Comparison of ENCODE assay signal across 8 cellular contexts in the genomic region with DNA sequence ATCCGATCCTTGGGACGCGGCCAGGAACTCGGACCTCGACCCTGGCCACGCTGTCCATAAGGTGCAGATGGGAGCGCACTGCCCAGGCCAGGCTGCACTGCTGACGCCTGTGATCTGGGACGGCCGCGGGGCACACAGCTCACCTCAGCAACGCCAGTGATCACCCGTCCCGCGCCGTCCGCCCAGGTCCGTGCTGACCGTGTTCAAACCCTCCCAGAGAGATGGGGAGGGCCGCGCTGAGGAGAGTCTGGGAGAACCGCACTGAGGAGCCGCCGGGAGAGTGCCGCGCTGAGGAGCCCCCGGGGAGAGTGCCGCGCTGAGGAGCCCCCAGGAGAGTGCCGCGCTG. TPM values are rescaled to one million over a fixed set of nuclear protein-coding genes. Genes with fewer than 3 reads are reported as not detected.
A peak's percentile ranks its signal among the peaks of the same experiment; 100 is the strongest.
DNase-seq lines count a peak whose midpoint lies in the region; ATAC-seq and TF ChIP-seq lines count a peak whose summit lies in the region.

No MANE protein-coding gene starts in this region.

- H3K36me3 ChIP-seq in aorta (ENCODE audit: control insufficient read depth in 1 of 2, insufficient read depth in 2 of 2, low read length in 1 of 2) = no peaks in the 10 kb centered on the region

- H3K4me3 Mint-ChIP-seq in chondrocyte (ENCODE audit: unreplicated experiment) = peak overlapping the region; percentile 87

- TF ChIP-seq POLR2A in GM18505 (IDR thresholded peaks at IDR 0.05; ENCODE audit: borderline replicate concordance, extremely low read depth, insufficient read depth, insufficient read length) (no peak), NB4 (IDR thresholded peaks at IDR 0.05; ENCODE audit: extremely low read depth, insufficient read length) (no peak)

- TF ChIP-seq CTCF in NB4 (IDR thresholded peaks at IDR 0.05; ENCODE audit: low read depth, low read length) (no peak), chondrocyte (IDR thresholded peaks at IDR 0.05) (no peak)

- no peaks in the 10 kb centered on the region for H3K4me1 ChIP-seq in aorta (ENCODE audit: control insufficient read depth in 1 of 2, insufficient read depth in 2 of 2, low read length in 2 of 2)

- peak overlapping the region; percentile 76 for H3K4me3 ChIP-seq in NB4 (ENCODE audit: low read depth, low read length)
- peak overlapping the region; percentile 5 to 63 for H3K4me3 ChIP-seq in aorta (ENCODE audit: low read length in 2 of 2)

- H3K9me3 Mint-ChIP-seq in chondrocyte (ENCODE audit: low read depth) = no peaks in the 10 kb centered on the region

- no peaks in the 10 kb centered on the region for H3K9me3 ChIP-seq in aorta (ENCODE audit: control insufficient read depth, low read length)

- ATAC-seq in GM18505 (IDR thresholded peaks at IDR 0.05; ENCODE audit: unreplicated experiment) (peak; percentile 3), aorta (ENCODE audit: low FRiP score) (peak; percentile 26), GM21737 (IDR thresholded peaks at IDR 0.05; ENCODE audit: unreplicated experiment) (no peak)

- intact Hi-C loops in aorta (cut with DNase I) = no loop called here

- 51 to 53% methylated on average over 31 of the region's 31 CpGs for WGBS in aorta, 2 donors

- H3K4me1 Mint-ChIP-seq in chondrocyte (ENCODE audit: low read depth) = peaks cover 57% of the 10 kb centered on the region

- H3K27ac ChIP-seq in aorta (ENCODE audit: low read depth in 1 of 2, low read length in 2 of 2) = no peak overlapping the region

- DNase-seq in NB4 (ENCODE audit: low read depth) = peak; percentile 30
- peak; percentile 91 for DNase-seq in chondrocyte (ENCODE audit: low spot score)
- DNase-seq in mesenteric fat pad (ENCODE audit: low spot score) = peak; percentile 90
- peak; percentile 60 to 81 for DNase-seq in aorta
- DNase-seq in NCI-H524 treated with DMSO at 0.1 percent for 48 hours (lab: John Stamatoyannopoulos, UW) = no peak
- DNase-seq in NCI-H1105 treated with DMSO at 0.1 percent for 48 hours (lab: John Stamatoyannopoulos, UW) = no peak

- peak overlapping the region; percentile 83 for H3K27ac Mint-ChIP-seq in chondrocyte (ENCODE audit: unreplicated experiment)

- H3K27me3 ChIP-seq in aorta (ENCODE audit: control insufficient read depth in 1 of 2, insufficient read depth in 2 of 2, low read length in 1 of 2) = no peaks in the 10 kb centered on the region

- no peaks in the 10 kb centered on the region for H3K36me3 Mint-ChIP-seq in chondrocyte (ENCODE audit: low read depth)

- no peaks in the 10 kb centered on the region for H3K27me3 Mint-ChIP-seq in chondrocyte (ENCODE audit: low read depth)

RNA-seq across cellular contexts. Expression of a gene that starts 0.6 kb away (rescaled TPM):
- total RNA-seq in chondrocyte (2.5 to 8.5 TPM (median 2.7 TPM) in 3 replicates), mesenteric fat pad (3.0 TPM), aorta (1 to 10 TPM; 2.3 to 5.4 TPM)
- polyA plus RNA-seq in aorta = under 1 TPM; 0.08 to 0.13 TPM

Comparison
In these comparisons a context has a peak if more than half of its experiments do, and no peak if none do; other contexts are left out.
1. DNase-seq: peak in NB4 (single experiment), chondrocyte (single experiment), mesenteric fat pad (single experiment) and aorta (2 of 2); none in NCI-H524 treated with DMSO at 0.1 percent for 48 hours (single experiment) and NCI-H1105 treated with DMSO at 0.1 percent for 48 hours (single experiment).